Comparison of ENCODE assay signal across 17 cellular contexts in the genomic region with DNA sequence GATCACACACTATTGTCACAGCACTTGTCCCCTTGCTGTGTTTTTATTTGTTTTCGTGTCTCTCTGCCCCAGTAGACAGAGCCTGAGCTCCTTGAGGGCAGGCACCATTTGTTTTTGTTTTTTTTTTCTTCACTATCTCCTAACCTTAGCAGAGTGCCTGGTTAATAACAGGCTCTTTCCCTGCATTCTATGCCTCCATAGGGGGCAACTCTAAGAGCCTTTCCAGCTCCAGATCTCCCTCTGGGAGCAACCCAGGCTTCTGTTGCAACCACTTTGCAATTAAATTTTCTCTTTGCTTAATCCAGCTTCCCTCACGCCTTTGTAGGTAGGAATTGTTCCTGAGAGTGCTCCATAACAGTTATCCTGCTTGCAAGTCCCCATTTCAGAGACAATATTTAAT.
"Had no signal": no experiment of that assay in that cellular context is flagged by ENCODE, and none has a peak within 500 bp of the region (broad histone marks: within the 10 kb centered on the region; RNA-seq: fewer than 3 reads in every experiment).

No MANE protein-coding gene starts in this region.

- H2AFZ ChIP-seq: hepatocyte had no signal

- H3K4me1 Mint-ChIP-seq: activated naive CD4-positive, alpha-beta T cell treated with anti-CD3 and anti-CD28 coated beads, Interleukin-2, amount 10 ng/mL, durations not matched to agents 7 days and 5 days had no signal

- DNase-seq: activated CD4-positive, alpha-beta T cell treated with anti-CD3 and anti-CD28 coated beads, Interleukin-2, amount 50 U/mL, for 48 hours; activated naive CD4-positive, alpha-beta T cell treated with anti-CD3 and anti-CD28 coated beads, Interleukin-2, amount 10 ng/mL, durations not matched to agents 7 days and 5 days; left ventricle myocardium superior; mesenchymal stem cell; right cardiac atrium; small intestine; stimulated activated CD4-positive, alpha-beta T cell treated with anti-CD3 and anti-CD28 coated beads, Interleukin-4, amount 100 ng/mL, for 24 hours; stimulated activated naive CD8-positive, alpha-beta T cell treated with anti-CD3 and anti-CD28 coated beads, Interleukin-15, Interleukin-2, amounts not matched to agents 100 U/mL and 50 U/mL, for 24 hours; T-helper 1 cell; T1000 had no signal

- H3K4me3 ChIP-seq: hepatocyte, prostate gland, suprapubic skin had no signal

- H3K9me3 ChIP-seq: prostate gland, suprapubic skin had no signal

- H3K27me3 Mint-ChIP-seq: activated naive CD4-positive, alpha-beta T cell treated with anti-CD3 and anti-CD28 coated beads, Interleukin-2, amount 10 ng/mL, durations not matched to agents 7 days and 5 days; type B pancreatic cell had no signal

- H3K4me1 ChIP-seq: prostate gland had no signal

- ATAC-seq: esophagus mucosa; left ventricle myocardium superior; right cardiac atrium; stimulated activated naive CD8-positive, alpha-beta T cell treated with anti-CD3 and anti-CD28 coated beads, Interleukin-15, Interleukin-2, amounts not matched to agents 100 U/mL and 50 U/mL, for 24 hours had no signal

- H3K36me3 Mint-ChIP-seq: activated naive CD4-positive, alpha-beta T cell treated with anti-CD3 and anti-CD28 coated beads, Interleukin-2, amount 10 ng/mL, durations not matched to agents 7 days and 5 days had no signal

- H3K4me3 Mint-ChIP-seq: activated naive CD4-positive, alpha-beta T cell treated with anti-CD3 and anti-CD28 coated beads, Interleukin-2, amount 10 ng/mL, durations not matched to agents 7 days and 5 days; nephron; type B pancreatic cell had no signal

- H3K9me3 Mint-ChIP-seq: nephron had no signal

- H3K36me3 ChIP-seq: prostate gland, suprapubic skin had no signal

- H3K27me3 ChIP-seq: hepatocyte, suprapubic skin had no signal

- H3K27ac ChIP-seq: hepatocyte, prostate gland, suprapubic skin had no signal

- H3K4me2 ChIP-seq: hepatocyte had no signal

- H3K27ac Mint-ChIP-seq: activated naive CD4-positive, alpha-beta T cell treated with anti-CD3 and anti-CD28 coated beads, Interleukin-2, amount 10 ng/mL, durations not matched to agents 7 days and 5 days; activated T-helper 2 cell treated with anti-CD3 and anti-CD28 coated beads, Interferon-gamma antibody, Interleukin-2, Interleukin-4, amounts not matched to agents 10 μg/mL and 5 μg/mL and 100 μg/mL, durations not matched to agents 14 hours and 24 hours and 36 hours; type B pancreatic cell had no signal
